1 cellular context compared by ENCODE assay signal in the genomic region with DNA sequence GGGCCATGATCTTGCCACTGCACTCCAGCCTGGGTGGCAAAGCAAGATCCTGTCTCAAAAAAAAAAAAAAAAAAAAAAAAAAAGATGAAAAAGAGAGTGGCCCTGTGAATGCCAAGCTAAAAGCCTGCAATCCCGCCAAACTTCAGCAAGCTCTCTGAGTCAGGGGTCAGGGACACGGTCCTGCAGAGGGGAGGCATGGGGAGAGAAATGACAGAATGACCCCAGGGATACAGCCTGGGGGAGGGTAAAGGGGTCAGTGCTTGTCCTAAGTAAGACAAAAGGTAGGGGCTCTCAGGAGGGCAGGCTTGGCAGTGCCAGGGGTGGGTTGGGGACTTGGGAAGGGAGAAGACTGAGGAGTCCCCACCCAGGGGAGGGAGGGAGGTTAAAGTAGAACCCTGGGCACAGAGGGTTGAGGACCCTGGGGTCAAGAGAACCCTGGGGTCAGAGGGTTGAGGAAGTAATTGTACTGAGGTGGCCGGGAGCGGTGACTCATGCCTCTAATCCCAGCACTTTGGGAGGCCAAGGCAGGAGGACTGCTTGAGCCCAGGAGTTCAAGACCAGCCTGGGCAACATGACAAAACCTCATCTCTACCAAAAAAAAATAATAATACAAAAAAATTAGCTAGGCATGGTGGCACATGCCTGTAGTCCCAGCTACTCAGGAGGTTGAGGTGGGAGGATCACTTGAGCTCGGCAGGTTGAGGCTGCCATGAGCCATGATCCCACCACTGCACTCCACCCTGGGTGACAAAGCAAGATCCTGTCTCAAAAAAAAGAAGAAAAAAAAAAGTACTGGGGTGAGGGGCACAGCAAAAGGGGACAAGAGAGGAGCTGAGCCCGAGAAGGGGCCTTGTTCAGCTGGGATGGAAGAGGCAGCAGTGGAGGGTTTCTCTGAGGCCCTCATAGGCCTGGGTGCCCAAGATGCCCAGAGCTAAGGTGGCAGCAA.
TF ChIP-seq lines count a peak whose summit lies in the region.

No MANE protein-coding gene starts in this region.

TF ChIP-seq in HepG2, 621 proteins besides CTCF, POLR2A, EP300 and RAD21 (continued from another document):
- TF ChIP-seq, protein P1, sequence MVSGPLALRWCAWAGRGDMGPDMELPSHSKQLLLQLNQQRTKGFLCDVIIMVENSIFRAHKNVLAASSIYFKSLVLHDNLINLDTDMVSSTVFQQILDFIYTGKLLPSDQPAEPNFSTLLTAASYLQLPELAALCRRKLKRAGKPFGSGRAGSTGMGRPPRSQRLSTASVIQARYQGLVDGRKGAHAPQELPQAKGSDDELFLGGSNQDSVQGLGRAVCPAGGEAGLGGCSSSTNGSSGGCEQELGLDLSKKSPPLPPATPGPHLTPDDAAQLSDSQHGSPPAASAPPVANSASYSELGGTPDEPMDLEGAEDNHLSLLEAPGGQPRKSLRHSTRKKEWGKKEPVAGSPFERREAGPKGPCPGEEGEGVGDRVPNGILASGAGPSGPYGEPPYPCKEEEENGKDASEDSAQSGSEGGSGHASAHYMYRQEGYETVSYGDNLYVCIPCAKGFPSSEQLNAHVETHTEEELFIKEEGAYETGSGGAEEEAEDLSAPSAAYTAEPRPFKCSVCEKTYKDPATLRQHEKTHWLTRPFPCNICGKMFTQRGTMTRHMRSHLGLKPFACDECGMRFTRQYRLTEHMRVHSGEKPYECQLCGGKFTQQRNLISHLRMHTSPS (CRISPR knock-in tag; IDR thresholded peaks at IDR 0.05; ENCODE audit: low read depth) = peak; percentile 83
- TF ChIP-seq SALL1 (CRISPR knock-in tag; IDR thresholded peaks at IDR 0.05) = 0 out of 2 replicates have a peak, but pooled peaks have one; percentile 21
- TF ChIP-seq, protein P2, sequence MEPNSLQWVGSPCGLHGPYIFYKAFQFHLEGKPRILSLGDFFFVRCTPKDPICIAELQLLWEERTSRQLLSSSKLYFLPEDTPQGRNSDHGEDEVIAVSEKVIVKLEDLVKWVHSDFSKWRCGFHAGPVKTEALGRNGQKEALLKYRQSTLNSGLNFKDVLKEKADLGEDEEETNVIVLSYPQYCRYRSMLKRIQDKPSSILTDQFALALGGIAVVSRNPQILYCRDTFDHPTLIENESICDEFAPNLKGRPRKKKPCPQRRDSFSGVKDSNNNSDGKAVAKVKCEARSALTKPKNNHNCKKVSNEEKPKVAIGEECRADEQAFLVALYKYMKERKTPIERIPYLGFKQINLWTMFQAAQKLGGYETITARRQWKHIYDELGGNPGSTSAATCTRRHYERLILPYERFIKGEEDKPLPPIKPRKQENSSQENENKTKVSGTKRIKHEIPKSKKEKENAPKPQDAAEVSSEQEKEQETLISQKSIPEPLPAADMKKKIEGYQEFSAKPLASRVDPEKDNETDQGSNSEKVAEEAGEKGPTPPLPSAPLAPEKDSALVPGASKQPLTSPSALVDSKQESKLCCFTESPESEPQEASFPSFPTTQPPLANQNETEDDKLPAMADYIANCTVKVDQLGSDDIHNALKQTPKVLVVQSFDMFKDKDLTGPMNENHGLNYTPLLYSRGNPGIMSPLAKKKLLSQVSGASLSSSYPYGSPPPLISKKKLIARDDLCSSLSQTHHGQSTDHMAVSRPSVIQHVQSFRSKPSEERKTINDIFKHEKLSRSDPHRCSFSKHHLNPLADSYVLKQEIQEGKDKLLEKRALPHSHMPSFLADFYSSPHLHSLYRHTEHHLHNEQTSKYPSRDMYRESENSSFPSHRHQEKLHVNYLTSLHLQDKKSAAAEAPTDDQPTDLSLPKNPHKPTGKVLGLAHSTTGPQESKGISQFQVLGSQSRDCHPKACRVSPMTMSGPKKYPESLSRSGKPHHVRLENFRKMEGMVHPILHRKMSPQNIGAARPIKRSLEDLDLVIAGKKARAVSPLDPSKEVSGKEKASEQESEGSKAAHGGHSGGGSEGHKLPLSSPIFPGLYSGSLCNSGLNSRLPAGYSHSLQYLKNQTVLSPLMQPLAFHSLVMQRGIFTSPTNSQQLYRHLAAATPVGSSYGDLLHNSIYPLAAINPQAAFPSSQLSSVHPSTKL (CRISPR knock-in tag; IDR thresholded peaks at IDR 0.05) = 0 out of 2 replicates have a peak, but pooled peaks have one; percentile 34
- TF ChIP-seq ZNF34 (CRISPR knock-in tag; IDR thresholded peaks at IDR 0.05; ENCODE audit: borderline replicate concordance) = no peak
- 0 out of 2 replicates have a peak, but pooled peaks have one; percentile 26 for TF ChIP-seq CCDC6 (CRISPR knock-in tag; IDR thresholded peaks at IDR 0.05)
- peak; percentile 64; the same call in 1 of the 2 replicates for TF ChIP-seq JUND (CRISPR knock-in tag; IDR thresholded peaks at IDR 0.05)
- no peak for TF ChIP-seq RBAK (CRISPR knock-in tag; IDR thresholded peaks at IDR 0.05)
